In the genomic region with DNA sequence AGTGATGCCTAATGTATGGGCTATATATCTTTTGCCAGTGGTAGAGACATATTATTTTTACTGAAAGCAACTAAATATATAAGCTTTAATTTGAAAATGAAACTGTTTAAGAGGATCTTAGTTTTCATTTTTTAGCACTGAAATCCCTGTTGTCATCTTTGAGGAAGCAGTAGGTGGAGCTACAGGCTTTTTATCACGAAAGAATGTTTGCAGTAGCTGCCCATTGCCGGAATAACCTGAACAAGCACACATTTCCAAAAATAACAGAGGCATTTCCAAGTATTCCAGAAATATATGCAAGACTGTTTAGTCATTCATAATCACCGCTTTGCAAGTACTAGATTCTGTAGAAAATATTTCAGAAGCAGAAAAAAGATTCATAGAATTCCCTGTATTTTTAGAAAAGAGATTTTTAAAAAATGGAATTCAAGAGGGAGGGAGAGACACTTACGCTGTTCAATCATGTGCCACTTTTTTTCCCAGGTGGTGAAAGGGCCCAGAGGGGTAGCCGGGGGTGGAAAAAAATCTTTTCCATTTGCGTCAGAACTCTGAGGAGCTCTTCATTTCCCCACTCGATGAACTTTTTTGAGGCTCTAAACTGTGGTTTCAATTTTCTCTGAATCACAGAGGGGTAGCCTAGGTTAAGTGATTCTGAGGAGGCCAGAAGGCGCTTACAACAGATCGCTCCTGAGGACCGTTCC, we compare ENCODE assay signal across 8 cellular contexts.
DNase-seq lines count a peak whose midpoint lies in the region; ATAC-seq, FAIRE-seq and TF ChIP-seq lines count a peak whose summit lies in the region.

No MANE protein-coding gene starts in this region.

- no peaks in the 10 kb centered on the region for H3K79me1 ChIP-seq in neuronal stem cell (ENCODE audit: low read depth, low read length)

- peak; percentile 54 to 57 for TF ChIP-seq RAD21 in A549 (conservative IDR thresholded peaks at IDR 0.05 in 1 of 2, IDR thresholded peaks at IDR 0.05 in 1 of 2)

- H3K4ac ChIP-seq in neuronal stem cell (ENCODE audit: low read length): no peak overlapping the region

- CTCF ChIA-PET in A549 (lab: Yijun Ruan, JAX): interaction anchor here (0.7 to 1.6 kb wide), 9 partner anchors 14 to 501 kb away, joined by 3 to 4 read pairs (median 3); no protein-coding TSS in a partner anchor
- CTCF ChIA-PET in endothelial cell of umbilical vein (lab: Charles Lee): interaction anchor here (0.7 to 3.6 kb wide), 34 partner anchors 10 to 1671 kb away, joined by 3 to 35 read pairs (median 4); partner anchors contain the start of gene BMP2

- ATAC-seq in A549: no peak
- ATAC-seq in pancreas: peak; percentile 43 to 87 (median 80)
- ATAC-seq in GM19467 (IDR thresholded peaks at IDR 0.05; ENCODE audit: unreplicated experiment): no peak

- no peak overlapping the region for H4K8ac ChIP-seq in neuronal stem cell (ENCODE audit: low read depth, low read length)

- peak overlapping the region; percentile 16; the same call in 1 of the 3 replicates for H3K4me2 ChIP-seq in A549
- H3K4me2 ChIP-seq in endothelial cell of umbilical vein (ENCODE audit: insufficient read depth, low read length): peak overlapping the region; percentile 96
- H3K4me2 ChIP-seq in neuronal stem cell (ENCODE audit: insufficient read depth, low read length, poor library complexity, severe bottlenecking): no peak overlapping the region

- intact Hi-C loops in endothelial cell of umbilical vein (cut with micrococcal nuclease): loop anchor here (1.0 to 10.0 kb wide), 7 partner anchors 317 to 1594 kb away; no protein-coding TSS in a partner anchor
- intact Hi-C loops in pancreas (cut with DNase I): no loop called here

- H3K36me3 ChIP-seq in H7 (replicated peaks; ENCODE audit: control insufficient read depth, insufficient read depth, low read length) (no peaks in the 10 kb centered on the region), endothelial cell of umbilical vein (ENCODE audit: control insufficient read depth in 2 of 2, extremely low read depth in 1 of 2, insufficient read depth in 2 of 2, low read length in 2 of 2) (no peaks in the 10 kb centered on the region), pancreas (no peaks in the 10 kb centered on the region), neuronal stem cell (replicated peaks in 1 of 2; ENCODE audit: control insufficient read depth in 2 of 2, insufficient read depth in 2 of 2, low read length in 2 of 2) (no peaks in the 10 kb centered on the region)

- H3K9ac ChIP-seq in endothelial cell of umbilical vein (replicated peaks; ENCODE audit: extremely low read depth, insufficient read depth, low read length) (peak overlapping the region; percentile 54), neuronal stem cell (ENCODE audit: low read depth, low read length, poor library complexity) (no peak overlapping the region)

- dilution Hi-C loops in endothelial cell of umbilical vein (cut with MboI; ENCODE audit: extremely low pct_ligation_motif_present, low sequenced_read_pairs): no loop called here

- FAIRE-seq in A549 (lab: Jason Lieb, UNC): no peak
- peak; percentile 98 for FAIRE-seq in endothelial cell of umbilical vein (lab: Jason Lieb, UNC)
- FAIRE-seq in pancreas (lab: Jason Lieb, UNC): no peak

- H3K18ac ChIP-seq in neuronal stem cell (ENCODE audit: low read length): no peak overlapping the region

- H3K27me3 ChIP-seq in H7 (ENCODE audit: control insufficient read depth, insufficient read depth, low read length): no peaks in the 10 kb centered on the region
- H3K27me3 ChIP-seq in endothelial cell of umbilical vein (ENCODE audit: control insufficient read depth in 2 of 2, insufficient read depth in 2 of 2, low read length in 2 of 2): peaks cover 0 to 4% of the 10 kb centered on the region in 2 experiments
- H3K27me3 ChIP-seq in pancreas: no peaks in the 10 kb centered on the region
- H3K27me3 ChIP-seq in neuronal stem cell (ENCODE audit: control insufficient read depth in 3 of 3, insufficient read depth in 3 of 3, low read depth in 1 of 3, low read length in 3 of 3): no peaks in the 10 kb centered on the region

- BruUV-seq in endothelial cell of umbilical vein (replicated peaks; lab: Mats Ljungman, UMichigan): no TSS peak

- no peaks in the 10 kb centered on the region for H3K9me1 ChIP-seq in endothelial cell of umbilical vein (replicated peaks; ENCODE audit: control insufficient read depth, extremely low read depth, insufficient read depth, low read length)

- no peak overlapping the region for H3K27ac ChIP-seq in A549
- peak overlapping the region; percentile 18 for H3K27ac ChIP-seq in endothelial cell of umbilical vein (ENCODE audit: insufficient read depth, low read depth, low read length)
- H3K27ac ChIP-seq in pancreas: no peak overlapping the region
- H3K27ac ChIP-seq in neuronal stem cell (replicated peaks; ENCODE audit: low read length): no peak overlapping the region

- H2AFZ ChIP-seq in endothelial cell of umbilical vein (ENCODE audit: low read depth, low read length) (peak overlapping the region; percentile 83), neuronal stem cell (ENCODE audit: low read length) (no peak overlapping the region)

- no peaks in the 10 kb centered on the region for H3K79me2 ChIP-seq in endothelial cell of umbilical vein (ENCODE audit: control insufficient read depth, insufficient read depth, low read length)

- no peak overlapping the region for H2BK12ac ChIP-seq in neuronal stem cell (ENCODE audit: low read length)

- H2BK5ac ChIP-seq in neuronal stem cell (ENCODE audit: low read length): no peak overlapping the region

- no peak overlapping the region for H2BK15ac ChIP-seq in neuronal stem cell (ENCODE audit: low read length)

- peak; percentile 8 to 35 for DNase-seq in A549 (ENCODE audit: low read depth in 1 of 2, low spot score in 1 of 2)
- peak; percentile 35 for DNase-seq in H7
- peak; percentile 27 to 77 for DNase-seq in NOMO-1 (lab: John Stamatoyannopoulos, UW; ENCODE audit: unreplicated experiment in 2 of 2)
- peak; percentile 82 for DNase-seq in endothelial cell of umbilical vein (ENCODE audit: low read depth, low spot score)
- peak in 1 of 6 donors; percentile 13 for DNase-seq in pancreas
- DNase-seq in NCI-H2171 treated with DMSO at 0.1 percent for 48 hours (lab: John Stamatoyannopoulos, UW): no peak
- DNase-seq in neuronal stem cell (ENCODE audit: low spot score): no peak

- no peak overlapping the region for H3K14ac ChIP-seq in neuronal stem cell (ENCODE audit: low read length)

- H3K4me1 ChIP-seq in A549: no peaks in the 10 kb centered on the region
- H3K4me1 ChIP-seq in endothelial cell of umbilical vein (ENCODE audit: control insufficient read depth, extremely low read depth, insufficient read depth, low read length): peaks cover 10% of the 10 kb centered on the region
- H3K4me1 ChIP-seq in pancreas: no peaks in the 10 kb centered on the region
- peaks cover 0 to 3% of the 10 kb centered on the region in 2 donors for H3K4me1 ChIP-seq in neuronal stem cell (ENCODE audit: control insufficient read depth in 2 of 2, insufficient read depth in 1 of 2, low read depth in 1 of 2, low read length in 2 of 2)

- TF ChIP-seq CTCF in A549 (IDR thresholded peaks at IDR 0.05): peak; percentile 41
- TF ChIP-seq CTCF in endothelial cell of umbilical vein (IDR thresholded peaks at IDR 0.05; ENCODE audit: extremely low read depth in 1 of 2, insufficient read depth in 1 of 2, low read depth in 1 of 2, low read length in 2 of 2): peak; percentile 11 to 29
- TF ChIP-seq CTCF in pancreas (IDR thresholded peaks at IDR 0.05): peak in 1 of 4 donors; percentile 8

- TF ChIP-seq EP300 in A549 (IDR thresholded peaks at IDR 0.05): no peak

- 13% methylated on average over 10 of the region's 10 CpGs for WGBS in A549 (ENCODE audit: missing lambda C conversion rate)
- WGBS in pancreas, 2 donors: 28 to 32% methylated on average over 10 of the region's 10 CpGs
- no CpG with 5 or more reads among the region's 10 CpGs for WGBS in neuronal stem cell (ENCODE audit: extremely low coverage in 2 of 2, insufficient read length in 2 of 2, insufficient replicate concordance in 1 of 2), 2 donors

- H3K4me3 ChIP-seq in A549 (no peak overlapping the region), H7 (ENCODE audit: insufficient read depth, low read depth, low read length) (no peak overlapping the region), endothelial cell of umbilical vein (replicated peaks in 1 of 3; ENCODE audit: insufficient read depth in 1 of 3, low read depth in 1 of 3, low read length in 3 of 3) (peak overlapping the region in 1 of 3 experiments; percentile 59), pancreas (no peak overlapping the region), neuronal stem cell (ENCODE audit: low read length in 2 of 2) (no peak overlapping the region)

- POLR2A ChIA-PET in A549 (lab: Yijun Ruan, JAX): no interaction called here
- POLR2A ChIA-PET in endothelial cell of umbilical vein (lab: Charles Lee): no interaction called here

- H3K9me3 ChIP-seq in A549 (no peaks in the 10 kb centered on the region), endothelial cell of umbilical vein (replicated peaks; ENCODE audit: control insufficient read depth, insufficient read depth, low read length) (no peaks in the 10 kb centered on the region), pancreas (no peaks in the 10 kb centered on the region), neuronal stem cell (replicated peaks in 1 of 2; ENCODE audit: control insufficient read depth in 2 of 2, insufficient read depth in 1 of 2, low read depth in 1 of 2, low read length in 2 of 2) (no peaks in the 10 kb centered on the region)

- H4K20me1 ChIP-seq in endothelial cell of umbilical vein (replicated peaks; ENCODE audit: control insufficient read depth, extremely low read depth, insufficient read depth, low read length): no peaks in the 10 kb centered on the region

- TF ChIP-seq POLR2A in A549 (IDR thresholded peaks at IDR 0.05; ENCODE audit: low read length) (no peak), endothelial cell of umbilical vein (IDR thresholded peaks at IDR 0.05; ENCODE audit: low read depth, low read length) (no peak)

- H2BK120ac ChIP-seq in neuronal stem cell (ENCODE audit: low read depth, low read length): no peak overlapping the region

- no peak overlapping the region for H3K23ac ChIP-seq in neuronal stem cell (ENCODE audit: low read depth, low read length, poor library complexity)

- no peak overlapping the region for H4K91ac ChIP-seq in neuronal stem cell (ENCODE audit: low read depth, low read length, poor library complexity)

- no peak overlapping the region for H2AK5ac ChIP-seq in neuronal stem cell (ENCODE audit: low read depth, low read length)

TF ChIP-seq in A549, 52 proteins besides CTCF, POLR2A, EP300 and RAD21:
- TF ChIP-seq TP53 (CRISPR knock-in tag; IDR thresholded peaks at IDR 0.05) (no peak), SMC3 (IDR thresholded peaks at IDR 0.05) (peak; percentile 22; the same call in 1 of the 3 replicates)

TF ChIP-seq in endothelial cell of umbilical vein, 7 proteins besides CTCF, POLR2A, EP300 and RAD21 (continues in another document):
- TF ChIP-seq FOS (IDR thresholded peaks at IDR 0.05; ENCODE audit: borderline replicate concordance, insufficient read depth, low read length) (no peak), POLR2AphosphoS5 (IDR thresholded peaks at IDR 0.05; ENCODE audit: insufficient read depth, low read depth, low read length) (no peak)
- TF ChIP-seq, protein P1, sequence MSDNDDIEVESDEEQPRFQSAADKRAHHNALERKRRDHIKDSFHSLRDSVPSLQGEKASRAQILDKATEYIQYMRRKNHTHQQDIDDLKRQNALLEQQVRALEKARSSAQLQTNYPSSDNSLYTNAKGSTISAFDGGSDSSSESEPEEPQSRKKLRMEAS (IDR thresholded peaks at IDR 0.05; ENCODE audit: insufficient read depth, insufficient read length): no peak

Comparison
In these comparisons a context has a peak if more than half of its experiments do, and no peak if none do; other contexts are left out.
1. ATAC-seq: peak in pancreas (4 of 4); none in A549 (0 of 2) and GM19467 (single experiment).
2. DNase-seq: peak in A549 (2 of 2), H7 (single experiment), NOMO-1 (2 of 2) and endothelial cell of umbilical vein (single experiment); none in NCI-H2171 treated with DMSO at 0.1 percent for 48 hours (single experiment) and neuronal stem cell (single experiment).